8 cellular contexts compared by ENCODE assay signal in the genomic region with DNA sequence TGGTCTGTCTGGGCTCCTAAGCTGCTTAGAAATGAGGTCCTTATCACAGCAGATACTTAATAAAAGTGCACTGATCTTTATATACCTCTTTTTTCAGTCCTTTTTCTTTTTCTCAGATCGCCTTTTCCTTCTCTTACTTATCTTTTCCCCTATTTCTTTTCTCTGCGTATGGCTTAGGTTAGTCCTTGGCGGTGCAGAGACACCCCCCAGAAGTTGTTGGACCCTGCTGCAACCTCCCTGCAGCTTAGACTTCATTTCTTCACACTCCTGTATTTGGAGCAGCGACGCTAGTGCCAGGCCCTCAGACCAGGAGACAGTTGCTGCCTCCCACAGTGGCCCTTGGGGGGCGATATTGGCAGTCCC.
DNase-seq lines count a peak whose midpoint lies in the region; ATAC-seq and TF ChIP-seq lines count a peak whose summit lies in the region.

No MANE protein-coding gene starts in this region.

- intact Hi-C loops in colonic mucosa (cut with DNase I) = loop anchor here (2.0 kb wide), 1 partner anchor 69 kb away; a partner anchor contains a TSS

- H3K9me2 ChIP-seq in Karpas-422 (replicated peaks; ENCODE audit: insufficient read depth, low read length) = no peaks in the 10 kb centered on the region

- H3K27me3 Mint-ChIP-seq in neural crest cell (ENCODE audit: low read depth) = no peaks in the 10 kb centered on the region

- H3K36me3 ChIP-seq in Karpas-422 (ENCODE audit: insufficient read depth, low read length) (no peaks in the 10 kb centered on the region), colonic mucosa (no peaks in the 10 kb centered on the region)

- H3K4me1 ChIP-seq in Karpas-422 (ENCODE audit: low read length) (peaks cover 51% of the 10 kb centered on the region), colonic mucosa (peaks cover 20% of the 10 kb centered on the region)

- no peaks in the 10 kb centered on the region for H4K20me1 ChIP-seq in Karpas-422 (ENCODE audit: insufficient read depth, low read depth, low read length)

- peaks cover 5% of the 10 kb centered on the region; the same call in 1 of the 2 replicates for H3K79me2 ChIP-seq in Karpas-422 (ENCODE audit: low read length)

- peak overlapping the region; percentile 49 for H3K4me3 Mint-ChIP-seq in neural crest cell

- H3K9me3 Mint-ChIP-seq in neural crest cell = no peaks in the 10 kb centered on the region

- H3K9me3 ChIP-seq in Karpas-422 (ENCODE audit: low read length) = no peaks in the 10 kb centered on the region
- H3K9me3 ChIP-seq in colonic mucosa = no peaks in the 10 kb centered on the region

- peaks cover 4% of the 10 kb centered on the region for H3K36me3 Mint-ChIP-seq in neural crest cell (ENCODE audit: low read depth)

- peaks cover 25% of the 10 kb centered on the region for H3K4me1 Mint-ChIP-seq in neural crest cell

- peak overlapping the region; percentile 68 for H3K9ac ChIP-seq in Karpas-422 (ENCODE audit: low read length)
- H3K9ac ChIP-seq in colonic mucosa (ENCODE audit: low read depth in 2 of 2, low read length in 2 of 2) = peak overlapping the region; percentile 33 to 80

- TF ChIP-seq CTCF in AG10803 (conservative IDR thresholded peaks at IDR 0.05; ENCODE audit: low read length) (peak; percentile 41), colonic mucosa (IDR thresholded peaks at IDR 0.05) (peak; percentile 55), neural crest cell (conservative IDR thresholded peaks at IDR 0.05) (peak; percentile 52)

- peak overlapping the region; percentile 95 for H3K27ac ChIP-seq in Karpas-422 (ENCODE audit: low read length)
- peak overlapping the region; percentile 90 for H3K27ac ChIP-seq in colonic mucosa

- ATAC-seq in esophagus mucosa (no peak), HG03439 (IDR thresholded peaks at IDR 0.05; ENCODE audit: unreplicated experiment) (no peak), HG02588 (IDR thresholded peaks at IDR 0.05; ENCODE audit: unreplicated experiment) (no peak)

- peak overlapping the region; percentile 93 for H3K27ac Mint-ChIP-seq in neural crest cell (ENCODE audit: unreplicated experiment)

- DNase-seq in AG10803 (ENCODE audit: low read depth) (no peak), Karpas-422 (no peak), colonic mucosa (no peak), neural crest cell (ENCODE audit: low read depth, low spot score) (no peak), NCI-H2107 treated with DMSO at 0.1 percent for 48 hours (lab: John Stamatoyannopoulos, UW; ENCODE audit: unreplicated experiment) (no peak)

- peak overlapping the region; percentile 34; the same call in 1 of the 2 replicates for H2AFZ ChIP-seq in Karpas-422 (ENCODE audit: low read length)

- H3K4me2 ChIP-seq in Karpas-422 (ENCODE audit: low read depth, low read length, poor library complexity, severe bottlenecking) = peak overlapping the region; percentile 84

- H3K4me3 ChIP-seq in AG10803 (ENCODE audit: low read length) (peak overlapping the region; percentile 50), Karpas-422 (ENCODE audit: low read length) (peak overlapping the region; percentile 46; the same call in 1 of the 2 replicates), colonic mucosa (no peak overlapping the region)

- H3K27me3 ChIP-seq in Karpas-422 (ENCODE audit: low read length) = no peaks in the 10 kb centered on the region
- no peaks in the 10 kb centered on the region for H3K27me3 ChIP-seq in colonic mucosa
